ENCODE assay signal across 14 cellular contexts in the genomic region with DNA sequence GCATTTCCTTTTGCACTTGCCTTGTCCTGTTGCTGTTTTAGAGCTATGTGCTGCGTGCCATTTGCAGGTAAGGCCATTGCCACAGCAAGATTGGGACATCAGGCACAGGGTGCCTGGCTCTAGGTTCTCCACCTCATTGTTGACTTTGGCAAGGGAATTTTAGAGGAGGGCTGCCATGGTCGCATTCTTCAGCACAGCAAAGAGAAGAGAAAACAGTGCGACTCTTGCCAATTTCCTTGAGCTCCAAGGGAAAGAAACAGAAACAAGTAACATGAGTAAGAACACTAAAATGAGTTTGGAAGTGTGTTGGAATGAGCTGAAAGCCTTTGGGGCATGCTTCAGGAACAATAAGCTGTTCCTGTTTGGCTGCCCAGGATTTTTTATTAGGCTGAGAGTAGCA.
DNase-seq lines count a peak whose midpoint lies in the region; ATAC-seq and TF ChIP-seq lines count a peak whose summit lies in the region.
"Had no signal": no experiment of that assay in that cellular context is flagged by ENCODE, and none has a peak within 500 bp of the region (broad histone marks: within the 10 kb centered on the region; RNA-seq: fewer than 3 reads in every experiment).

No MANE protein-coding gene starts in this region.

- no peak overlapping the region for H2BK20ac ChIP-seq in IMR-90 (ENCODE audit: low read depth, low read length)

- in situ Hi-C loops in IMR-90 (cut with MboI; ENCODE audit: low sequenced_read_pairs): no loop called here
- in situ Hi-C loops in transverse colon (cut with MboI; ENCODE audit: low pct_ligation_motif_present in 1 of 4, low pct_unique_long_range_greater_than_20kb in 1 of 4, low sequenced_read_pairs in 3 of 4): no loop called here

- no peak for TF ChIP-seq CTCF in IMR-90 (conservative IDR thresholded peaks at IDR 0.05; ENCODE audit: low read depth, low read length)
- no peak for TF ChIP-seq CTCF in breast epithelium (IDR thresholded peaks at IDR 0.05)
- TF ChIP-seq CTCF in upper lobe of left lung (IDR thresholded peaks at IDR 0.05): no peak
- TF ChIP-seq CTCF in GM20000 (IDR thresholded peaks at IDR 0.05; ENCODE audit: extremely low read depth, missing control alignments): no peak
- no peak for TF ChIP-seq CTCF in transverse colon (IDR thresholded peaks at IDR 0.05)

- H3K4me3 ChIP-seq in IMR-90 (ENCODE audit: insufficient read depth, low read depth, low read length): no peak overlapping the region
- H3K4me3 ChIP-seq in breast epithelium: no peak overlapping the region
- H3K4me3 ChIP-seq in upper lobe of left lung: no peak overlapping the region
- no peak overlapping the region for H3K4me3 ChIP-seq in transverse colon
- H3K4me3 ChIP-seq: coronary artery, heart left ventricle had no signal

- H4K91ac ChIP-seq in IMR-90 (ENCODE audit: insufficient read depth, low read depth, low read length): no peak overlapping the region

- no peak overlapping the region for H3K27ac ChIP-seq in IMR-90 (ENCODE audit: insufficient read depth, low read length)
- peak overlapping the region; percentile 40 to 63 for H3K27ac ChIP-seq in breast epithelium
- H3K27ac ChIP-seq in upper lobe of left lung: peak overlapping the region; percentile 32 to 69 (median 53)
- H3K27ac ChIP-seq in transverse colon: no peak overlapping the region
- H3K27ac ChIP-seq: heart left ventricle had no signal

- H4K20me1 ChIP-seq in IMR-90 (ENCODE audit: insufficient read depth, low read length): no peaks in the 10 kb centered on the region

- CTCF ChIA-PET in IMR-90 (lab: Yijun Ruan, JAX): interaction anchor here (1.4 kb wide), 1 partner anchor 35 kb away, joined by 3 read pairs; no protein-coding TSS in a partner anchor

- H3K4me2 ChIP-seq in IMR-90 (ENCODE audit: low read depth, low read length): no peak overlapping the region

- no peak overlapping the region for H2AK9ac ChIP-seq in IMR-90 (replicated peaks; ENCODE audit: low read depth, low read length, poor library complexity)

- no peak overlapping the region for H2AK5ac ChIP-seq in IMR-90 (ENCODE audit: low read depth, low read length)

- no peak overlapping the region for H3K18ac ChIP-seq in IMR-90 (ENCODE audit: low read depth, low read length)

- TF ChIP-seq EP300 in upper lobe of left lung (IDR thresholded peaks at IDR 0.05) (peak in 1 of 4 donors; percentile 32), transverse colon (IDR thresholded peaks at IDR 0.05; ENCODE audit: low read depth) (no peak)

- H3K4me1 ChIP-seq in IMR-90 (ENCODE audit: control insufficient read depth, insufficient read depth, low read length) (no peaks in the 10 kb centered on the region; the same call in 1 of the 2 replicates), breast epithelium (no peaks in the 10 kb centered on the region), upper lobe of left lung (peaks cover 0 to 15% (median 11%) of the 10 kb centered on the region in 4 donors), transverse colon (no peaks in the 10 kb centered on the region)

- dilution Hi-C loops in IMR-90 (cut with HindIII; ENCODE audit: low sequenced_read_pairs, unreplicated experiment): no loop called here

- TF ChIP-seq POLR2A in IMR-90 (IDR thresholded peaks at IDR 0.05; ENCODE audit: low read depth, low read length) (no peak), breast epithelium (IDR thresholded peaks at IDR 0.05) (no peak), upper lobe of left lung (IDR thresholded peaks at IDR 0.05) (no peak), transverse colon (IDR thresholded peaks at IDR 0.05) (no peak)

- no peak overlapping the region for H3K23ac ChIP-seq in IMR-90 (ENCODE audit: low read depth, low read length)

- H3K9ac ChIP-seq in IMR-90 (ENCODE audit: low read depth, low read length): no peak overlapping the region

- H2AFZ ChIP-seq in IMR-90 (replicated peaks; ENCODE audit: low read length, poor library complexity): no peak overlapping the region

- POLR2A ChIA-PET in IMR-90 (lab: Charles Lee; ENCODE audit: unreplicated experiment): no interaction called here

- intact Hi-C loops in IMR-90 (cut with micrococcal nuclease) (loop anchor here (5.0 to 10.0 kb wide), 3 partner anchors 246 to 444 kb away; a partner anchor contains a TSS), breast epithelium (cut with DNase I; ENCODE audit: low total_unique reads) (no loop called here), transverse colon (cut with DNase I; ENCODE audit: low total_unique reads) (no loop called here)

- H2BK5ac ChIP-seq in IMR-90 (ENCODE audit: low read depth, low read length, poor library complexity, severe bottlenecking): no peak overlapping the region

- no peaks in the 10 kb centered on the region for H3K79me1 ChIP-seq in IMR-90 (ENCODE audit: low read depth in 1 of 2, low read length in 2 of 2)

- H3K27me3 ChIP-seq in IMR-90 (ENCODE audit: control insufficient read depth, insufficient read depth, low read length) (peaks cover 7% of the 10 kb centered on the region), breast epithelium (peaks cover 0 to 9% of the 10 kb centered on the region in 2 donors), upper lobe of left lung (no peaks in the 10 kb centered on the region), transverse colon (peaks cover 3% of the 10 kb centered on the region)
- H3K27me3 ChIP-seq: heart left ventricle had no signal

- no peak overlapping the region for H4K5ac ChIP-seq in IMR-90 (ENCODE audit: low read depth, low read length)

- no peak overlapping the region for H4K8ac ChIP-seq in IMR-90 (ENCODE audit: low read depth in 2 of 2, low read length in 2 of 2)

- no peak for TF ChIP-seq RAD21 in IMR-90 (IDR thresholded peaks at IDR 0.05; ENCODE audit: low read length)

- no peaks in the 10 kb centered on the region; the same call in 1 of the 2 replicates for H3K9me1 ChIP-seq in IMR-90 (ENCODE audit: insufficient read depth, low read length)

- H3K36me3 ChIP-seq in IMR-90 (ENCODE audit: control insufficient read depth, insufficient read depth, low read length) (no peaks in the 10 kb centered on the region), breast epithelium (no peaks in the 10 kb centered on the region), upper lobe of left lung (no peaks in the 10 kb centered on the region), transverse colon (no peaks in the 10 kb centered on the region)
- H3K36me3 ChIP-seq: heart left ventricle had no signal

- DNase-seq in IMR-90: peak; percentile 21
- DNase-seq in breast epithelium (ENCODE audit: low spot score in 2 of 2): peak in 1 of 2 donors; percentile 79
- DNase-seq in left lobe of liver (ENCODE audit: low spot score): no peak
- DNase-seq in upper lobe of left lung: peak in 1 of 2 donors; percentile 87
- no peak for DNase-seq in GM20000 (ENCODE audit: low spot score)
- DNase-seq in activated CD4-positive, alpha-beta T cell treated with anti-CD3 and anti-CD28 coated beads for 4 hours: no peak
- DNase-seq in transverse colon: no peak
- DNase-seq: activated naive CD8-positive, alpha-beta T cell treated with anti-CD3 and anti-CD28 coated beads, Interleukin-2, amount 50 U/mL, for 24 hours; CD4-positive, alpha-beta T cell; heart left ventricle; NCI-H2081 treated with DMSO at 0.1 percent for 48 hours; stimulated activated CD4-positive, alpha-beta T cell treated with anti-CD3 and anti-CD28 coated beads, Interleukin-1b, Interleukin-23, amount 100 ng/mL, for 48 hours had no signal

- no peak overlapping the region for H2BK15ac ChIP-seq in IMR-90 (ENCODE audit: low read depth, low read length)

- H3K56ac ChIP-seq in IMR-90 (ENCODE audit: extremely low read depth, insufficient read depth, low read length): no peak overlapping the region

- no peak overlapping the region for H3K14ac ChIP-seq in IMR-90 (replicated peaks; ENCODE audit: low read depth, low read length)

- H2BK120ac ChIP-seq in IMR-90 (ENCODE audit: low read depth, low read length): no peak overlapping the region

- WGBS in IMR-90 (ENCODE audit: extremely low coverage in 2 of 2, insufficient read length in 1 of 2), 2 experiments: 74% methylated on average over 3 of the region's 3 CpGs; no CpG with 5 or more reads in 1 of the 2 experiments
- 53 to 64% methylated on average over 3 of the region's 3 CpGs for WGBS in upper lobe of left lung, 2 donors
- 51 to 69% methylated on average over 2 to 3 of the region's 3 CpGs for WGBS in transverse colon (ENCODE audit: low coverage in 1 of 2), 2 donors

- ATAC-seq in IMR-90 (ENCODE audit: low read depth): peak; percentile 56
- peak; percentile 64 for ATAC-seq in left lobe of liver
- peak; percentile 33 to 82 for ATAC-seq in upper lobe of left lung (ENCODE audit: low FRiP score in 2 of 2)
- no peak for ATAC-seq in HG02642 (IDR thresholded peaks at IDR 0.05; ENCODE audit: poor library complexity, unreplicated experiment)
- ATAC-seq: activated naive CD8-positive, alpha-beta T cell treated with anti-CD3 and anti-CD28 coated beads, Interleukin-2, amount 50 U/mL, for 24 hours; heart left ventricle had no signal

- no peaks in the 10 kb centered on the region for H3K9me3 ChIP-seq in IMR-90 (ENCODE audit: control insufficient read depth, insufficient read depth, low read length)
- H3K9me3 ChIP-seq in breast epithelium: no peaks in the 10 kb centered on the region
- no peaks in the 10 kb centered on the region for H3K9me3 ChIP-seq in upper lobe of left lung
- no peaks in the 10 kb centered on the region for H3K9me3 ChIP-seq in transverse colon
- H3K9me3 ChIP-seq: heart left ventricle had no signal

- H3K4ac ChIP-seq in IMR-90 (ENCODE audit: low read depth, low read length): no peak overlapping the region

- BruUV-seq in IMR-90 (replicated peaks; lab: Mats Ljungman, UMichigan): no TSS peak

TF ChIP-seq in IMR-90, 13 proteins besides CTCF, POLR2A, EP300 and RAD21:
- TF ChIP-seq SMC3 (IDR thresholded peaks at IDR 0.05; ENCODE audit: low read depth, low read length) (no peak), MAFK (IDR thresholded peaks at IDR 0.05; ENCODE audit: low read depth, low read length) (no peak), CEBPB (IDR thresholded peaks at IDR 0.05; ENCODE audit: low read depth, low read length) (no peak), NFE2L2 (IDR thresholded peaks at IDR 0.05; ENCODE audit: low read depth, low read length) (no peak), BHLHE40 (IDR thresholded peaks at IDR 0.05; ENCODE audit: low read depth, low read length) (no peak), CHD1 (IDR thresholded peaks at IDR 0.05; ENCODE audit: low read depth, low read length) (no peak), MXI1 (IDR thresholded peaks at IDR 0.05; ENCODE audit: borderline replicate concordance, low read depth, low read length) (no peak)
- TF ChIP-seq, protein P1, sequence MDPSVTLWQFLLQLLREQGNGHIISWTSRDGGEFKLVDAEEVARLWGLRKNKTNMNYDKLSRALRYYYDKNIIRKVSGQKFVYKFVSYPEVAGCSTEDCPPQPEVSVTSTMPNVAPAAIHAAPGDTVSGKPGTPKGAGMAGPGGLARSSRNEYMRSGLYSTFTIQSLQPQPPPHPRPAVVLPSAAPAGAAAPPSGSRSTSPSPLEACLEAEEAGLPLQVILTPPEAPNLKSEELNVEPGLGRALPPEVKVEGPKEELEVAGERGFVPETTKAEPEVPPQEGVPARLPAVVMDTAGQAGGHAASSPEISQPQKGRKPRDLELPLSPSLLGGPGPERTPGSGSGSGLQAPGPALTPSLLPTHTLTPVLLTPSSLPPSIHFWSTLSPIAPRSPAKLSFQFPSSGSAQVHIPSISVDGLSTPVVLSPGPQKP (IDR thresholded peaks at IDR 0.05; ENCODE audit: borderline replicate concordance, low read depth, low read length): no peak
TF ChIP-seq in IMR-90: peak in this region for 0.

Comparison
In these comparisons a context has a peak if more than half of its experiments do, and no peak if none do; other contexts are left out.
1. H3K27ac ChIP-seq: peak in breast epithelium (2 of 2) and upper lobe of left lung (4 of 4); none in IMR-90 (single experiment) and transverse colon (0 of 4).